Comparison of ENCODE assay signal across 9 cellular contexts in genomic region chr22:45162531-45162930, GRCh38. TPM values are rescaled to one million over a fixed set of nuclear protein-coding genes. Genes with fewer than 3 reads are reported as not detected.
A peak's percentile ranks its signal among the peaks of the same experiment; 100 is the strongest.
DNase-seq lines count a peak whose midpoint lies in the region; ATAC-seq, FAIRE-seq and TF ChIP-seq lines count a peak whose summit lies in the region.
"Had no signal": no experiment of that assay in that cellular context is flagged by ENCODE, and none has a peak within 500 bp of the region (broad histone marks: within the 10 kb centered on the region; RNA-seq: fewer than 3 reads in every experiment).

No MANE protein-coding gene starts in this region.

- CTCF ChIA-PET in HepG2 (lab: Yijun Ruan, JAX; ENCODE audit: low intra/inter-chr PET ratio, low total read pairs), result no interaction called here

- H3K9me3 Mint-ChIP-seq in activated naive CD8-positive, alpha-beta T cell treated with anti-CD3 and anti-CD28 coated beads for 36 hours, result no peaks in the 10 kb centered on the region

- ATAC-seq in HepG2 (no peak), upper lobe of right lung (no peak)

- H3K27me3 Mint-ChIP-seq in activated naive CD8-positive, alpha-beta T cell treated with anti-CD3 and anti-CD28 coated beads for 36 hours, result no peaks in the 10 kb centered on the region

- peak overlapping the region; percentile 96 for H3K4me3 Mint-ChIP-seq in activated naive CD8-positive, alpha-beta T cell treated with anti-CD3 and anti-CD28 coated beads for 36 hours

- TSS peak; percentile 67 for BruUV-seq in HepG2 (replicated peaks; lab: Mats Ljungman, UMichigan)

- no peak for TF ChIP-seq RAD21 in HepG2 (CRISPR knock-in tag; IDR thresholded peaks at IDR 0.05)

- no peak overlapping the region for H3K27ac ChIP-seq in cardiac muscle cell
- no peak overlapping the region for H3K27ac ChIP-seq in right atrium auricular region
- H3K27ac ChIP-seq in HepG2 (ENCODE audit: extremely low read length, insufficient read depth, low read length), result peak overlapping the region; percentile 83
- peak overlapping the region; percentile 87 for H3K27ac ChIP-seq in upper lobe of right lung

- H3K27me3 ChIP-seq in cardiac muscle cell, result no peaks in the 10 kb centered on the region
- no peaks in the 10 kb centered on the region for H3K27me3 ChIP-seq in right atrium auricular region
- peaks cover 0 to 4% of the 10 kb centered on the region in 2 experiments; a peak in 2 of 5 replicates for H3K27me3 ChIP-seq in HepG2 (ENCODE audit: control insufficient read depth in 1 of 2, insufficient read depth in 2 of 2, low read length in 2 of 2)
- no peaks in the 10 kb centered on the region for H3K27me3 ChIP-seq in upper lobe of right lung

- DNase-seq in cardiac muscle cell (ENCODE audit: low read depth in 1 of 2, low spot score in 1 of 2), result no peak
- no peak for DNase-seq in right atrium auricular region (ENCODE audit: low spot score)
- DNase-seq in activated naive CD8-positive, alpha-beta T cell treated with anti-CD3 and anti-CD28 coated beads for 36 hours, result no peak
- DNase-seq in HepG2 (ENCODE audit: low spot score), result no peak
- DNase-seq in upper lobe of right lung, result no peak
- no peak for DNase-seq in stimulated activated naive CD4-positive, alpha-beta T cell (lab: John Stamatoyannopoulos, UW)
- DNase-seq in stimulated activated CD8-positive, alpha-beta memory T cell treated with anti-CD3 and anti-CD28 coated beads, Interleukin-4, amount 100 ng/mL, for 48 hours, result no peak
- DNase-seq in T-helper 9 cell, result no peak
- DNase-seq: GDM1 had no signal

- TF ChIP-seq EP300 in HepG2 (IDR thresholded peaks at IDR 0.05; ENCODE audit: low read depth in 2 of 2, low read length in 2 of 2) (no peak), HepG2 (CRISPR knock-in tag; IDR thresholded peaks at IDR 0.05; ENCODE audit: borderline replicate concordance) (no peak)

- TF ChIP-seq POLR2A in HepG2 (IDR thresholded peaks at IDR 0.05; ENCODE audit: insufficient read depth in 1 of 2, low read depth in 2 of 2, low read length in 2 of 2), result no peak

- H3K4me2 ChIP-seq in HepG2 (ENCODE audit: low read depth, low read length), result peak overlapping the region; percentile 93

- peaks cover 49% of the 10 kb centered on the region for H3K4me1 Mint-ChIP-seq in activated naive CD8-positive, alpha-beta T cell treated with anti-CD3 and anti-CD28 coated beads for 36 hours

- H3K4me1 ChIP-seq in cardiac muscle cell (ENCODE audit: low read depth), result peaks cover 9% of the 10 kb centered on the region
- peaks cover 0 to 42% of the 10 kb centered on the region in 2 donors for H3K4me1 ChIP-seq in right atrium auricular region
- peaks cover 78% of the 10 kb centered on the region for H3K4me1 ChIP-seq in HepG2 (ENCODE audit: insufficient read depth, low read length)
- H3K4me1 ChIP-seq in upper lobe of right lung, result peaks cover 51% of the 10 kb centered on the region

- H3K4me3 ChIP-seq in cardiac muscle cell, result peak overlapping the region; percentile 79
- H3K4me3 ChIP-seq in right atrium auricular region, result peak overlapping the region in 1 of 2 donors; percentile 94
- peak overlapping the region; percentile 68 to 95 (median 94) for H3K4me3 ChIP-seq in HepG2 (replicated peaks in 1 of 3; ENCODE audit: insufficient read depth in 1 of 3, low read depth in 2 of 3, low read length in 3 of 3)
- peak overlapping the region; percentile 67 for H3K4me3 ChIP-seq in upper lobe of right lung

- H3K9ac ChIP-seq in HepG2 (ENCODE audit: insufficient read depth, low read depth, low read length), result peak overlapping the region; percentile 93

- peaks cover 10% of the 10 kb centered on the region for H3K36me3 ChIP-seq in cardiac muscle cell
- H3K36me3 ChIP-seq in right atrium auricular region, result peaks cover 4% of the 10 kb centered on the region
- peaks cover 0 to 15% of the 10 kb centered on the region in 2 experiments; a peak in 4 of 5 replicates for H3K36me3 ChIP-seq in HepG2 (replicated peaks in 1 of 2; ENCODE audit: control insufficient read depth in 1 of 2, insufficient read depth in 2 of 2, low read length in 2 of 2)
- peaks cover 4% of the 10 kb centered on the region for H3K36me3 ChIP-seq in upper lobe of right lung

- H3K79me2 ChIP-seq in HepG2 (ENCODE audit: insufficient read depth, low read length), result peaks cover 56% of the 10 kb centered on the region

- in situ Hi-C loops in HepG2 (cut with HindIII; ENCODE audit: extremely low pct_ligation_motif_present, low pct_unique_long_range_greater_than_20kb), result loop anchor here (10.0 kb wide), 1 partner anchor 82 kb away; the partner anchor contains the start of gene KIAA0930

- H4K20me1 ChIP-seq in HepG2 (ENCODE audit: insufficient read depth, low read length), result peaks cover 4% of the 10 kb centered on the region; the same call in 1 of the 2 replicates

- no peak for TF ChIP-seq CTCF in cardiac muscle cell (IDR thresholded peaks at IDR 0.05; ENCODE audit: low read depth, low read length)
- TF ChIP-seq CTCF in right atrium auricular region (IDR thresholded peaks at IDR 0.05), result no peak
- TF ChIP-seq CTCF in HepG2 (CRISPR knock-in tag; IDR thresholded peaks at IDR 0.05), result no peak
- TF ChIP-seq CTCF in upper lobe of right lung (IDR thresholded peaks at IDR 0.05), result no peak

- POLR2A ChIA-PET in HepG2 (lab: Yijun Ruan, JAX), result no interaction called here

- WGBS in HepG2 (ENCODE audit: low lambda C conversion rate), result 68% methylated on average over 18 of the region's 19 CpGs

- intact Hi-C loops in HepG2 (cut with micrococcal nuclease; ENCODE audit: unreplicated experiment) (no loop called here), upper lobe of right lung (cut with DNase I) (no loop called here)

- H3K27ac Mint-ChIP-seq in activated naive CD8-positive, alpha-beta T cell treated with anti-CD3 and anti-CD28 coated beads for 36 hours, result peak overlapping the region; percentile 84

- H2AFZ ChIP-seq in HepG2 (ENCODE audit: low read length), result no peak overlapping the region

- H3K9me3 ChIP-seq in cardiac muscle cell (ENCODE audit: low read depth), result no peaks in the 10 kb centered on the region
- no peaks in the 10 kb centered on the region for H3K9me3 ChIP-seq in right atrium auricular region
- no peaks in the 10 kb centered on the region for H3K9me3 ChIP-seq in HepG2 (ENCODE audit: low read length)
- H3K9me3 ChIP-seq in upper lobe of right lung, result no peaks in the 10 kb centered on the region

- FAIRE-seq in HepG2 (lab: Jason Lieb, UNC), result no peak

- peaks cover 36% of the 10 kb centered on the region for H3K36me3 Mint-ChIP-seq in activated naive CD8-positive, alpha-beta T cell treated with anti-CD3 and anti-CD28 coated beads for 36 hours

TF ChIP-seq in HepG2, 621 proteins besides CTCF, POLR2A, EP300 and RAD21:
- TF ChIP-seq ZNF496 (CRISPR knock-in tag; IDR thresholded peaks at IDR 0.05; ENCODE audit: insufficient replicate concordance), result no peak
- 0 out of 2 replicates have a peak, but pooled peaks have one; percentile 10 for TF ChIP-seq SIN3A (IDR thresholded peaks at IDR 0.05; ENCODE audit: borderline replicate concordance, low read depth, low read length)
- TF ChIP-seq KLF15 (CRISPR knock-in tag; IDR thresholded peaks at IDR 0.05; ENCODE audit: borderline replicate concordance), result no peak
- peak; percentile 46; the same call in 1 of the 2 replicates for TF ChIP-seq ZBTB38 (CRISPR knock-in tag; IDR thresholded peaks at IDR 0.05)
- TF ChIP-seq PRPF4 (IDR thresholded peaks at IDR 0.05; ENCODE audit: low read depth, low read length, poor library complexity, severe bottlenecking), result peak; percentile 32

RNA-seq across cellular contexts. Expression of gene NUP50, which starts 1.2 kb away (rescaled TPM):
- total RNA-seq in cardiac muscle cell, result 57.7 and 66.9 TPM in 2 replicates
- polyA plus RNA-seq in cardiac muscle cell, result 21.1 and 25.6 TPM in 2 replicates
- 10 to 100 TPM; 14.3 to 20.8 TPM for total RNA-seq in right atrium auricular region
- 100 to 1,000 TPM; 156 to 164 TPM for total RNA-seq in activated naive CD8-positive, alpha-beta T cell treated with anti-CD3 and anti-CD28 coated beads for 36 hours
- total RNA-seq in HepG2 (2016; rRNA removed; fragmentation: Illumina TruSeq; extraction: Trizol), result 52.4 and 71.0 TPM in 2 replicates
- total RNA-seq in HepG2 (2016; cell fraction: cytosol; rRNA removed; fragmentation: Illumina TruSeq; extraction: Trizol; ENCODE audit: low read depth), result 15.6 and 19.1 TPM in 2 replicates
- 52.9 and 65.9 TPM in 2 replicates for total RNA-seq in HepG2 (2016; cell fraction: insoluble cytoplasmic fraction; rRNA removed; fragmentation: Illumina TruSeq; extraction: Trizol)
- total RNA-seq in HepG2 (2016; cell fraction: membrane; rRNA removed; fragmentation: Illumina TruSeq; extraction: Trizol), result 34.7 and 35.1 TPM in 2 replicates
- 39.0 and 40.8 TPM in 2 replicates for total RNA-seq in HepG2 (2016; cell fraction: nucleus; rRNA removed; fragmentation: Illumina TruSeq; extraction: Trizol)
- polyA plus RNA-seq in HepG2 (2011; rRNA removed), result 14.1 and 14.2 TPM in 2 replicates
- polyA plus RNA-seq in HepG2 (2011; cell fraction: cytosol; rRNA removed), result 10.3 and 10.4 TPM in 2 replicates
- 8.3 and 10.9 TPM in 2 replicates for polyA plus RNA-seq in HepG2 (2011; cell fraction: nucleus; rRNA removed)
- polyA plus RNA-seq in HepG2 (2012), result 22.4 and 26.0 TPM in 2 replicates
- 3.4 and 4.5 TPM in 2 replicates for polyA plus RNA-seq in HepG2 (2016; cell fraction: cytosol; fragmentation: Illumina TruSeq; extraction: Trizol; ENCODE audit: low read depth)
- polyA plus RNA-seq in HepG2 (2016; cell fraction: insoluble cytoplasmic fraction; fragmentation: Illumina TruSeq; extraction: Trizol; ENCODE audit: low read depth), result 52.8 and 53.9 TPM in 2 replicates
- polyA plus RNA-seq in HepG2 (2016; cell fraction: membrane; fragmentation: Illumina TruSeq; extraction: Trizol; ENCODE audit: low read depth), result 12.1 and 15.0 TPM in 2 replicates
- polyA plus RNA-seq in HepG2 (2016; cell fraction: nucleus; fragmentation: Illumina TruSeq; extraction: Trizol; ENCODE audit: insufficient read depth, low read depth), result 51.2 and 53.1 TPM in 2 replicates
- 34.7 and 47.0 TPM in 2 replicates for polyA minus RNA-seq in HepG2 (2011; rRNA and poly(A)+ RNA removed; ENCODE audit: low replicate concordance)
- 14.3 and 15.1 TPM in 2 replicates for polyA minus RNA-seq in HepG2 (2011; cell fraction: cytosol; rRNA and poly(A)+ RNA removed)
- polyA minus RNA-seq in HepG2 (2011; cell fraction: nucleus; rRNA and poly(A)+ RNA removed), result 29.2 and 29.4 TPM in 2 replicates
- total RNA-seq in upper lobe of right lung, result 51.5 TPM

Comparison
In these comparisons a context has a peak if more than half of its experiments do, and no peak if none do; other contexts are left out.
1. H3K27ac ChIP-seq: peak in HepG2 (single experiment) and upper lobe of right lung (single experiment); none in cardiac muscle cell (single experiment) and right atrium auricular region (0 of 2).